Comparison of ENCODE assay signal across 17 cellular contexts in the genomic region with DNA sequence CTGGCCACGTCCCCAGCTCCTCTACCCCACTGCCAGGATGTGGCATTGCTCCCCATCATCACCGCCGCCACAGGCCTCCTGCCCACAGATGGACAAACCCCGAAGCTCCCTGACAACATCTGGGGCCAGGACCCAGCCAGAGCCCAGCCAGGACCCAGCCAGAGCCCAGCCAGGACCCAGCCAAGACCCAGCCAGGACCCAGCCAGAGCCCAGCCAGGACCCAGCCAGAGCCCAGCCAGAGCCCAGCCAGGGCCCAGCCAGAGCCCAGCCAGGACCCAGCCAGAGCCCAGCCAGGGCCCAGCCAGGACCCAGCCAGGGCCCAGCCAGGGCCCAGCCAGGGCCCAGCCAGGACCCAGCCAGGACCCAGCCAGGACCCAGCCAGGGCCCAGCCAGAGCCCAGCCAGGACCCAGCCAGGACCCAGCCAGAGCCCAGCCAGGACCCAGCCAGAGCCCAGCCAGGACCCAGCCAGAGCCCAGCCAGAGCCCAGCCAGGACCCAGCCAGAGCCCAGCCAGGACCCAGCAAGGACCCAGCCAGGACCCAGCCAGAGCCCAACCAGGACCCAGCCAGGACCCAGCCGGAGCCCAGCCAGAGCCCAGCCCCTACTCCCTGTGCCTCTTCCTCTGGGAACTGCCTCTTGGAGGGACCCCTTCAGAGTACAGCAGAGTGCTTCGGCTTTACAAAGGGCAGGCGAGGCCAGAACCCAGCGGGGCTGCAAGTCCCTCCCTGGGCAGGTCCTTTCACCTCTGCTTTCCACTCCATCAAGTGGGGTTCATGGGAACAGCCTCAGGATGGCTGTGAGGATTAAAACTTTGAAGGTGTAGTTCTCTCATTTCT. TPM values are rescaled to one million over a fixed set of nuclear protein-coding genes. Genes with fewer than 3 reads are reported as not detected.
"Had no signal": no experiment of that assay in that cellular context is flagged by ENCODE, and none has a peak within 500 bp of the region (broad histone marks: within the 10 kb centered on the region; RNA-seq: fewer than 3 reads in every experiment).

No MANE protein-coding gene starts in this region.

- H3K4me1 ChIP-seq: adrenal gland had no signal

- DNase-seq: activated CD4-positive, alpha-beta T cell treated with anti-CD3 and anti-CD28 coated beads for 4 hours; activated CD8-positive, alpha-beta T cell treated with anti-CD3 and anti-CD28 coated beads for 36 hours; activated naive CD4-positive, alpha-beta T cell treated with anti-CD3 and anti-CD28 coated beads, Interleukin-2, amount 50 U/mL, for 16 hours; adrenal gland; effector memory CD8-positive, alpha-beta T cell; stimulated activated CD4-positive, alpha-beta T cell treated with anti-CD3 and anti-CD28 coated beads, Interleukin-2, amount 100 ng/mL, for 48 hours; stimulated activated CD8-positive, alpha-beta memory T cell treated with anti-CD3 and anti-CD28 coated beads, Interleukin-4, amount 100 ng/mL, for 48 hours; T1000 had no signal

- H3K4me1 Mint-ChIP-seq: activated T-helper 17 cell treated with anti-CD3 and anti-CD28 coated beads, Interleukin-2, amount 50 U/mL, for 72 hours; central memory CD8-positive, alpha-beta T cell; nephron; T-cell had no signal

- H3K9me3 Mint-ChIP-seq: activated CD8-positive, alpha-beta T cell treated with anti-CD3 and anti-CD28 coated beads for 36 hours; activated T-helper 17 cell treated with anti-CD3 and anti-CD28 coated beads, Interleukin-2, amount 50 U/mL, for 72 hours; central memory CD8-positive, alpha-beta T cell; effector memory CD8-positive, alpha-beta T cell; nephron; stimulated activated naive CD8-positive, alpha-beta T cell treated with anti-CD3 and anti-CD28 coated beads, Interleukin-15, Interleukin-2, amounts not matched to agents 100 ng/mL and 50 ng/mL, for 24 hours; T-cell had no signal

- H3K4me2 ChIP-seq: hepatocyte had no signal

- H3K9me3 ChIP-seq: adrenal gland, thoracic aorta had no signal

- H3K4me3 Mint-ChIP-seq: activated CD8-positive, alpha-beta T cell treated with anti-CD3 and anti-CD28 coated beads for 36 hours; activated T-helper 17 cell treated with anti-CD3 and anti-CD28 coated beads, Interleukin-2, amount 50 U/mL, for 72 hours; central memory CD8-positive, alpha-beta T cell; effector memory CD8-positive, alpha-beta T cell; nephron; stimulated activated naive CD8-positive, alpha-beta T cell treated with anti-CD3 and anti-CD28 coated beads, Interleukin-15, Interleukin-2, amounts not matched to agents 100 ng/mL and 50 ng/mL, for 24 hours; T-cell had no signal

- H3K36me3 ChIP-seq: adrenal gland, thoracic aorta had no signal

- H3K4me3 ChIP-seq: adrenal gland, hepatocyte, lung, thoracic aorta had no signal

- H2AFZ ChIP-seq: hepatocyte had no signal

- H3K27ac ChIP-seq: adrenal gland, hepatocyte, thoracic aorta had no signal

- H3K27me3 Mint-ChIP-seq: activated CD8-positive, alpha-beta T cell treated with anti-CD3 and anti-CD28 coated beads for 36 hours; activated T-helper 17 cell treated with anti-CD3 and anti-CD28 coated beads, Interleukin-2, amount 50 U/mL, for 72 hours; stimulated activated naive CD8-positive, alpha-beta T cell treated with anti-CD3 and anti-CD28 coated beads, Interleukin-15, Interleukin-2, amounts not matched to agents 100 ng/mL and 50 ng/mL, for 24 hours; T-cell had no signal

- H3K27ac Mint-ChIP-seq: activated CD8-positive, alpha-beta T cell treated with anti-CD3 and anti-CD28 coated beads for 36 hours; activated T-helper 17 cell treated with anti-CD3 and anti-CD28 coated beads, Interleukin-2, amount 50 U/mL, for 72 hours; stimulated activated naive CD8-positive, alpha-beta T cell treated with anti-CD3 and anti-CD28 coated beads, Interleukin-15, Interleukin-2, amounts not matched to agents 100 ng/mL and 50 ng/mL, for 24 hours; T-cell had no signal

- ATAC-seq: activated CD8-positive, alpha-beta T cell treated with anti-CD3 and anti-CD28 coated beads for 36 hours; activated T-helper 17 cell treated with anti-CD3 and anti-CD28 coated beads, Interleukin-2, amount 50 U/mL, for 72 hours; effector memory CD8-positive, alpha-beta T cell; T-cell had no signal

- H3K27me3 ChIP-seq: adrenal gland, hepatocyte had no signal

- H3K79me2 ChIP-seq: hepatocyte had no signal

RNA-seq across cellular contexts. Expression of a gene that starts 43.7 kb away (rescaled TPM):
- total RNA-seq: thoracic aorta had no signal
- polyA plus RNA-seq: esophagus, hepatocyte had no signal
